ENCODE assay signal across 13 cellular contexts in the genomic region with DNA sequence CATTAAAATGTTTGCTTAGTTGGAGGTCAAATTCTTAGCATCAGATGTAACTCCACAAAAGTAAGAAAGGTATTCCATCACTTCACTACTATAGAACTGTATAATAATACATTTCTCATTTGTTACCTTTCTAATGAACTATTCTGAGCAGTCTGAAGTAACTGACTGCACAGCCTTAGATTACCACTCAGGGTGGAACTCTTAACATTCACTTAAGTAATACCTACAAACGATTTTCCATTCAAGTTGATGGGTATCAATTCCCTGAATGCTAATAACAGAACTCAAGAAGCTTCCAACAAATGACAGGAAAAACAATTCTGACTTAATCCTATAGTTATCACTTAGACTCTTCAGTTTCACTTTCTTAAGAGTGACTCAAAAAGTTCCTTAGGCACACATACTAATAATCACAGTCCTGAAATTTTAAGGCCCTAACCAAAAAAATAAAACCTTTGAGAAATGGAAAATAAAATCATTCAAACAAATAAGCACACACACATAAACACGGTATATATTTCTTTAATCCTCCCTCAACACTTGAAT. TPM values are rescaled to one million over a fixed set of nuclear protein-coding genes. Genes with fewer than 3 reads are reported as not detected.
A peak's percentile ranks its signal among the peaks of the same experiment; 100 is the strongest.
DNase-seq lines count a peak whose midpoint lies in the region; ATAC-seq and TF ChIP-seq lines count a peak whose summit lies in the region.
"Had no signal": no experiment of that assay in that cellular context is flagged by ENCODE, and none has a peak within 500 bp of the region (broad histone marks: within the 10 kb centered on the region; RNA-seq: fewer than 3 reads in every experiment).

No MANE protein-coding gene starts in this region.

- no peak overlapping the region for H3K4me3 ChIP-seq in GM23338
- H3K4me3 ChIP-seq in A673 (ENCODE audit: low read depth, low read length, poor library complexity, severe bottlenecking): no peak overlapping the region

- H3K4me3 Mint-ChIP-seq in GM23338: no peak overlapping the region
- H3K4me3 Mint-ChIP-seq in activated CD8-positive, alpha-beta T cell treated with anti-CD3 and anti-CD28 coated beads for 36 hours: no peak overlapping the region
- H3K4me3 Mint-ChIP-seq in natural killer cell: no peak overlapping the region

- ATAC-seq in GM18499 (IDR thresholded peaks at IDR 0.05; ENCODE audit: insufficient read depth, unreplicated experiment) (peak; percentile 41), GM23338 (no peak), natural killer cell (no peak), HG03460 (IDR thresholded peaks at IDR 0.05; ENCODE audit: unreplicated experiment) (no peak)
- ATAC-seq in activated CD8-positive, alpha-beta T cell treated with anti-CD3 and anti-CD28 coated beads for 36 hours: peak; percentile 61

- H3K27ac Mint-ChIP-seq in GM23338 (peak overlapping the region; percentile 77), natural killer cell (peak overlapping the region; percentile 84 to 86)
- peak overlapping the region; percentile 85 for H3K27ac Mint-ChIP-seq in activated CD8-positive, alpha-beta T cell treated with anti-CD3 and anti-CD28 coated beads for 36 hours

- CTCF ChIA-PET in activated CD8-positive, alpha-beta T cell treated with anti-CD3 and anti-CD28 coated beads for 36 hours (lab: Charles Lee): interaction anchor here (1.1 to 2.1 kb wide), 2 partner anchors 7 to 68 kb away, joined by 3 to 11 read pairs; no protein-coding TSS in a partner anchor
- CTCF ChIA-PET in A673 (lab: Charles Lee): no interaction called here

- H3K9me3 ChIP-seq in A673 (ENCODE audit: low read depth, low read length, poor library complexity, severe bottlenecking): no peaks in the 10 kb centered on the region

- H3K4me1 ChIP-seq in GM23338 (ENCODE audit: insufficient read depth) (no peaks in the 10 kb centered on the region), A673 (ENCODE audit: insufficient read depth, low read length, poor library complexity, severe bottlenecking) (peaks cover 4% of the 10 kb centered on the region)

- no TSS peak for BruUV-seq in A673 (replicated peaks; lab: Mats Ljungman, UMichigan)

- peaks cover 76% of the 10 kb centered on the region for H3K79me2 ChIP-seq in GM23338 (replicated peaks; ENCODE audit: insufficient read depth)

- H3K36me3 Mint-ChIP-seq in GM23338 (ENCODE audit: low read depth) (peaks cover 90% of the 10 kb centered on the region), natural killer cell (peaks cover 21% of the 10 kb centered on the region)
- H3K36me3 Mint-ChIP-seq in activated CD8-positive, alpha-beta T cell treated with anti-CD3 and anti-CD28 coated beads for 36 hours (ENCODE audit: low read depth): peaks cover 73% of the 10 kb centered on the region

- H3K4me1 Mint-ChIP-seq in GM23338: peaks cover 6% of the 10 kb centered on the region; the same call in 2 of the 3 replicates
- peaks cover 59% of the 10 kb centered on the region for H3K4me1 Mint-ChIP-seq in activated CD8-positive, alpha-beta T cell treated with anti-CD3 and anti-CD28 coated beads for 36 hours (ENCODE audit: low read depth)
- peaks cover 61 to 63% of the 10 kb centered on the region in 2 donors for H3K4me1 Mint-ChIP-seq in natural killer cell

- TF ChIP-seq CTCF in GM23338 (conservative IDR thresholded peaks at IDR 0.05; ENCODE audit: low read depth in 2 of 2): no peak
- no peak for TF ChIP-seq CTCF in activated CD8-positive, alpha-beta T cell treated with anti-CD3 and anti-CD28 coated beads for 36 hours (IDR thresholded peaks at IDR 0.05)
- TF ChIP-seq CTCF in natural killer cell (IDR thresholded peaks at IDR 0.05): no peak
- no peak for TF ChIP-seq CTCF in A673 (conservative IDR thresholded peaks at IDR 0.05; ENCODE audit: low read depth, low read length)

- no peak overlapping the region for H3K4me2 ChIP-seq in GM23338

- intact Hi-C loops in activated CD8-positive, alpha-beta T cell treated with anti-CD3 and anti-CD28 coated beads for 36 hours (cut with micrococcal nuclease): no loop called here
- intact Hi-C loops in natural killer cell (cut with micrococcal nuclease): no loop called here
- intact Hi-C loops in A673 (cut with micrococcal nuclease; ENCODE audit: unreplicated experiment): no loop called here

- no peaks in the 10 kb centered on the region for H3K9me2 ChIP-seq in GM23338 (ENCODE audit: insufficient read depth)

- 0 out of 2 replicates have a peak, but pooled peaks cover 5% of the 10 kb centered on the region for H3F3A ChIP-seq in GM23338 (replicated peaks; ENCODE audit: low read depth)

- H3K9me3 Mint-ChIP-seq in GM23338 (no peaks in the 10 kb centered on the region), natural killer cell (no peaks in the 10 kb centered on the region)
- H3K9me3 Mint-ChIP-seq in activated CD8-positive, alpha-beta T cell treated with anti-CD3 and anti-CD28 coated beads for 36 hours: no peaks in the 10 kb centered on the region

- H3K27me3 ChIP-seq in GM23338 (ENCODE audit: insufficient read depth) (no peaks in the 10 kb centered on the region), A673 (replicated peaks; ENCODE audit: insufficient read depth, low read depth, low read length, poor library complexity) (no peaks in the 10 kb centered on the region)

- H2AFZ ChIP-seq in GM23338: no peak overlapping the region

- H3K27me3 Mint-ChIP-seq in GM23338 (ENCODE audit: insufficient read depth, low read depth, poor library complexity) (peaks cover 2% of the 10 kb centered on the region), natural killer cell (ENCODE audit: low read depth in 2 of 2) (no peaks in the 10 kb centered on the region)
- H3K27me3 Mint-ChIP-seq in activated CD8-positive, alpha-beta T cell treated with anti-CD3 and anti-CD28 coated beads for 36 hours: no peaks in the 10 kb centered on the region

- DNase-seq in GM23338 (ENCODE audit: low spot score) (no peak), natural killer cell (no peak), A673 (ENCODE audit: low spot score) (no peak), RPMI8226 (no peak)
- DNase-seq in activated CD8-positive, alpha-beta T cell treated with anti-CD3 and anti-CD28 coated beads for 36 hours: no peak
- DNase-seq in central memory CD4-positive, alpha-beta T cell: no peak
- DNase-seq: cerebellar nuclear complex; GOT3; NCI-H1092; NCI-H748 treated with DMSO at 0.1 percent for 48 hours; stimulated activated CD4-positive, alpha-beta T cell treated with anti-CD3 and anti-CD28 coated beads, Interleukin-1b, Interleukin-23, amount 100 ng/mL, for 48 hours had no signal

- H3K36me3 ChIP-seq in GM23338 (ENCODE audit: insufficient read depth): peaks cover 50% of the 10 kb centered on the region
- peaks cover 64% of the 10 kb centered on the region for H3K36me3 ChIP-seq in A673 (ENCODE audit: insufficient read depth, low read length, poor library complexity, severe bottlenecking)

- no peak overlapping the region for H3K27ac ChIP-seq in GM23338 (ENCODE audit: low read depth)
- H3K27ac ChIP-seq in A673 (ENCODE audit: low read depth, low read length, poor library complexity, severe bottlenecking): no peak overlapping the region

- peaks cover 28% of the 10 kb centered on the region for H4K20me1 ChIP-seq in GM23338 (replicated peaks; ENCODE audit: insufficient read depth)

- POLR2A ChIA-PET in activated CD8-positive, alpha-beta T cell treated with anti-CD3 and anti-CD28 coated beads for 36 hours (lab: Charles Lee): interaction anchor here (0.9 to 5.9 kb wide), 6 partner anchors 10 to 79 kb away, joined by 3 to 32 read pairs (median 4); no protein-coding TSS in a partner anchor
- POLR2A ChIA-PET in A673 (lab: Charles Lee; ENCODE audit: low non-redundant PET): no interaction called here

TF ChIP-seq in GM23338, 12 proteins besides CTCF, POLR2A, EP300 and RAD21:
- TF ChIP-seq EZH2 (IDR thresholded peaks at IDR 0.05; ENCODE audit: low read depth, unreplicated experiment): no peak
- no peak for TF ChIP-seq CREB1 (CRISPR knock-in tag; IDR thresholded peaks at IDR 0.05; ENCODE audit: low read depth)
- TF ChIP-seq NANOG (IDR thresholded peaks at IDR 0.05; ENCODE audit: borderline replicate concordance): no peak

RNA-seq across cellular contexts. Expression of a gene that starts 20.9 kb away (rescaled TPM):
- total RNA-seq in GM23338 (2014; rRNA removed; shearing (Covaris generic)): 245 and 308 TPM in 2 replicates
- polyA plus RNA-seq in GM23338 (2016; fragmentation: Nextera tagmentation; extraction: Ambion mirVana): 768 and 785 TPM in 2 replicates
- total RNA-seq in activated CD8-positive, alpha-beta T cell treated with anti-CD3 and anti-CD28 coated beads for 36 hours: 100 to 1,000 TPM; 384 to 403 TPM
- total RNA-seq in natural killer cell (100 to 1,000 TPM; 225 to 285 (median 270) TPM), A673 (2021) (313 and 316 TPM in 2 replicates)

Comparison
In these comparisons a context has a peak if more than half of its experiments do, and no peak if none do; other contexts are left out.
1. ATAC-seq: peak in GM18499 (single experiment) and activated CD8-positive, alpha-beta T cell treated with anti-CD3 and anti-CD28 coated beads for 36 hours (single experiment); none in GM23338 (single experiment), natural killer cell (0 of 3) and HG03460 (single experiment).
2. Peak in every context shown above with its lines, with median percentiles within 50 percentile points of each other: H3K27ac Mint-ChIP-seq.